ENCODE assay signal across 1 cellular context in the genomic region with DNA sequence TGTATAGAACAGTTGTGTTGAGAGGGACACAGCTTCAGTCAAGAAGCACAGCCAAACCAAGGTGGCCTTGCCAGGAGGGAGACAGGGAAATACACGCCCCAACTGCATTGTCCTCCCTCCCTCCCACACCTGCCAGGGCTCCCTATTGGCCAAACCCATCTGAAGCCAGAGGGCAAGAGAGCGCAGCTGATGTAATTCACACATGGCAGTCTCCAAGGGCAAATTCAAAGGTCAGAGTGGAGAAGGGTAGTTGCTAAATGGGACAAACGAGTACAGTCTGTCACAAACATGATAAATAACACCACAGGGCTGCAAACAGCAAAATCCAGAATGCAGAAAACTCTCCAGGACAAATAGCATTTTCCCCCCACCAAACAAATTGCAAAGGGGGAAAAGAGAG.
TF ChIP-seq lines count a peak whose summit lies in the region.

No MANE protein-coding gene starts in this region.

TF ChIP-seq in WTC11, 78 proteins besides CTCF, POLR2A, EP300 and RAD21:
- TF ChIP-seq JAZF1 (CRISPR knock-in tag; IDR thresholded peaks at IDR 0.05), result no peak
- TF ChIP-seq GTF2I (CRISPR knock-in tag; conservative IDR thresholded peaks at IDR 0.05), result 0 out of 2 replicates have a peak, but pooled peaks have one; percentile 50
- TF ChIP-seq GABPB1 (CRISPR knock-in tag; IDR thresholded peaks at IDR 0.05), result peak; percentile 79; the same call in 1 of the 2 replicates
